In genomic region chr12:54991992-54992377, GRCh38 we compare ENCODE assay signal across 1 cellular context.
TF ChIP-seq lines count a peak whose summit lies in the region.

No MANE protein-coding gene starts in this region.

TF ChIP-seq in HepG2, 621 proteins besides CTCF, POLR2A, EP300 and RAD21:
- TF ChIP-seq ZNF280B (CRISPR knock-in tag; IDR thresholded peaks at IDR 0.05; ENCODE audit: borderline replicate concordance): no peak
- peak; percentile 25; the same call in 1 of the 2 replicates for TF ChIP-seq CEBPB (IDR thresholded peaks at IDR 0.05; ENCODE audit: borderline replicate concordance, low read depth, low read length)
TF ChIP-seq in HepG2: peak in this region for 1.
